8 cellular contexts compared by ENCODE assay signal in genomic region chr5:150488519-150489357, GRCh38. TPM values are rescaled to one million over a fixed set of nuclear protein-coding genes. Genes with fewer than 3 reads are reported as not detected.
A peak's percentile ranks its signal among the peaks of the same experiment; 100 is the strongest.
DNase-seq lines count a peak whose midpoint lies in the region; TF ChIP-seq lines count a peak whose summit lies in the region.

No MANE protein-coding gene starts in this region.

- H3K9me3 ChIP-seq in mesodermal cell (ENCODE audit: control insufficient read depth, low read length) = no peaks in the 10 kb centered on the region
- no peaks in the 10 kb centered on the region for H3K9me3 ChIP-seq in uterus

- TF ChIP-seq CTCF in uterus (IDR thresholded peaks at IDR 0.05) = no peak

- intact Hi-C loops in uterus (cut with DNase I; ENCODE audit: low total_unique reads) = no loop called here

- DNase-seq in NOMO-1 treated with DMSO at 0.1 percent for 48 hours (lab: John Stamatoyannopoulos, UW; ENCODE audit: unreplicated experiment) (peak; percentile 84), dedifferentiated amniotic fluid mesenchymal stem cell (ENCODE audit: extremely low spot score) (peak; percentile 56), uterus (peak; percentile 63 to 81), NCI-H1105 treated with DMSO at 0.1 percent for 48 hours (lab: John Stamatoyannopoulos, UW) (no peak), SW480 (ENCODE audit: low spot score) (no peak), DMS79 (lab: John Stamatoyannopoulos, UW) (no peak), erythroblast (lab: John Stamatoyannopoulos, UW) (no peak)

- no peak for TF ChIP-seq POLR2A in uterus (IDR thresholded peaks at IDR 0.05)
- TF ChIP-seq POLR2A in erythroblast (IDR thresholded peaks at IDR 0.05; ENCODE audit: low read length) = no peak

- H3K36me3 ChIP-seq in mesodermal cell (ENCODE audit: control insufficient read depth, insufficient read depth, low read length) = peaks cover 28% of the 10 kb centered on the region
- no peaks in the 10 kb centered on the region for H3K36me3 ChIP-seq in uterus

- H3K27ac ChIP-seq in mesodermal cell (ENCODE audit: low read depth, low read length, severe bottlenecking) (peak overlapping the region; percentile 71), uterus (peak overlapping the region; percentile 86 to 94)

- H3K4me1 ChIP-seq in mesodermal cell (ENCODE audit: control insufficient read depth, insufficient read depth, low read length, poor library complexity, severe bottlenecking) = peaks cover 58% of the 10 kb centered on the region
- peaks cover 4 to 37% of the 10 kb centered on the region in 2 donors for H3K4me1 ChIP-seq in uterus

- H3K4me3 ChIP-seq in mesodermal cell (ENCODE audit: extremely low read depth, insufficient read depth, low read length, poor library complexity, severe bottlenecking) (no peak overlapping the region), uterus (no peak overlapping the region)

- WGBS in mesodermal cell (ENCODE audit: insufficient coverage in 2 of 2), 2 experiments = 87 to 90% methylated on average over 11 of the region's 11 CpGs

- H3K27me3 ChIP-seq in uterus = no peaks in the 10 kb centered on the region

RNA-seq across cellular contexts. Expression of gene NDST1, which starts 19.2 kb away (rescaled TPM):
- 42.0 TPM for polyA plus RNA-seq in mesodermal cell (2013, experiment 1 of 2)
- polyA plus RNA-seq in mesodermal cell (2013, experiment 2 of 2) = 35.8 TPM
- 10 to 100 TPM; 10.9 to 86.0 (median 42.5) TPM for total RNA-seq in uterus

RNA-seq across cellular contexts. Expression of gene RPS14, which starts 39.2 kb away (rescaled TPM):
- 2,100 TPM for polyA plus RNA-seq in mesodermal cell (2013, experiment 1 of 2)
- 1,972 TPM for polyA plus RNA-seq in mesodermal cell (2013, experiment 2 of 2)
- total RNA-seq in uterus = over 10,000 TPM in 1 of 4 donors, 1,000 to 10,000 TPM in 3; 2,445 to 12,361 (median 6,046) TPM

Comparison
In these comparisons a context has a peak if more than half of its experiments do, and no peak if none do; other contexts are left out.
1. DNase-seq: peak in NOMO-1 treated with DMSO at 0.1 percent for 48 hours (single experiment), dedifferentiated amniotic fluid mesenchymal stem cell (single experiment) and uterus (2 of 2); none in NCI-H1105 treated with DMSO at 0.1 percent for 48 hours (single experiment), SW480 (single experiment), DMS79 (single experiment) and erythroblast (0 of 2).